Comparison of ENCODE assay signal across 15 cellular contexts in the genomic region with DNA sequence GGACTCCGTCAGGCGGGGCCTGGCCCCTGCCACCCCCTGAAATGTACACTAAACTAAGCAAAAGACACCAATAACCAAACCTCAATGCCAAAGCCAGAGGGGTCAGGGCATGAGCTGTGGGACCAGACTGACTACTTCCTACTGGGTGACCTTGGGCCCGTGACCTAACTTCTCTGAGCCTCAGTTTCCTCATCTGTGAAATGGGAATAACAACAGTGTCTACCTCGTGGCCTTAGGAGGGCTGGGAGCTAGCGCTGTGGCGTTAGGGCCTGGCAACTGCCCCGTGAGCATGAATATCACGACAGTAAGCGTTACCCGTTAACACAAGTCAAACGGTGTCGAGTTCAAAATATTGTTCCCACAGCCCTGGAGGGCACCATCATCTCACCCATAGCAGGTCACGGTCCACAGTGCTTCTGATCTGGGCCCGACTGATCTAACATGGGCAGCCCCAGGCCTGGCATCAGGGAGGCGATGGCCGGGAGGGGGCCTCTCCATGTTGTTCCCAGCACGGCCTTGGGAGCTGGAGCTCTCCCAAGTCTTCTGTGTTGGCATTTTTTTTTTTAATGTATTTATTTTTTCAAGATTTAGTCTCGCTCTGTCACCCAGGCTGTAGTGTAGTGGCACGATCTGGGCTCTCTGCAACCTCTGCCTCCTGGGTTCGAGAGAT. TPM values are rescaled to one million over a fixed set of nuclear protein-coding genes. Genes with fewer than 3 reads are reported as not detected.
DNase-seq lines count a peak whose midpoint lies in the region; ATAC-seq, FAIRE-seq and TF ChIP-seq lines count a peak whose summit lies in the region.
"Had no signal": no experiment of that assay in that cellular context is flagged by ENCODE, and none has a peak within 500 bp of the region (broad histone marks: within the 10 kb centered on the region; RNA-seq: fewer than 3 reads in every experiment).

No MANE protein-coding gene starts in this region.

- TF ChIP-seq RAD21 in H1 (IDR thresholded peaks at IDR 0.05 in 1 of 2, conservative IDR thresholded peaks at IDR 0.05 in 1 of 2; ENCODE audit: low read depth in 2 of 2, low read length in 2 of 2): no peak

- CTCF ChIA-PET in H1 (lab: Charles Lee; ENCODE audit: partially characterized antibody): interaction anchor here (0.7 to 2.5 kb wide), 6 partner anchors 10 to 84 kb away, joined by 3 to 21 read pairs (median 5); no protein-coding TSS in a partner anchor

- H4K91ac ChIP-seq in H1 (replicated peaks; ENCODE audit: insufficient read length, low read length): no peak overlapping the region

- no peak overlapping the region for H2BK5ac ChIP-seq in H1 (ENCODE audit: low read depth, low read length)

- no peak overlapping the region for H3K23ac ChIP-seq in H1 (ENCODE audit: insufficient read length)

- H2AFZ ChIP-seq in Karpas-422 (ENCODE audit: low read length) (no peak overlapping the region), H1 (ENCODE audit: low read length) (no peak overlapping the region)

- DNase-seq in heart right ventricle: no peak
- no peak for DNase-seq in right cardiac atrium
- no peak for DNase-seq in Karpas-422
- no peak for DNase-seq in H1 (ENCODE audit: low read depth in 1 of 2, low spot score in 2 of 2)
- DNase-seq in frontal cortex (ENCODE audit: low spot score in 2 of 2): no peak
- DNase-seq in effector memory CD4-positive, alpha-beta T cell: no peak
- no peak for DNase-seq in NCI-H345 (lab: John Stamatoyannopoulos, UW)
- DNase-seq: CD8-positive, alpha-beta T cell; COR-L47; GF-D8; GOT3; KBM-7 had no signal

- H3K9me2 ChIP-seq in Karpas-422 (replicated peaks; ENCODE audit: insufficient read depth, low read length): no peaks in the 10 kb centered on the region

- H4K5ac ChIP-seq in H1 (ENCODE audit: insufficient read length, low read depth, low read length): no peak overlapping the region

- H2AK5ac ChIP-seq in H1 (ENCODE audit: low read depth, low read length): no peak overlapping the region

- no peaks in the 10 kb centered on the region for H3K36me3 ChIP-seq in heart right ventricle
- H3K36me3 ChIP-seq in BLaER1: no peaks in the 10 kb centered on the region
- H3K36me3 ChIP-seq in Karpas-422 (ENCODE audit: insufficient read depth, low read length): peaks cover 7% of the 10 kb centered on the region; the same call in 1 of the 2 replicates
- no peaks in the 10 kb centered on the region for H3K36me3 ChIP-seq in H1 (ENCODE audit: control insufficient read depth in 2 of 4, insufficient read depth in 4 of 4, low read length in 3 of 4)
- H3K36me3 ChIP-seq in effector memory CD4-positive, alpha-beta T cell (ENCODE audit: control insufficient read depth, insufficient read depth, low read length): no peaks in the 10 kb centered on the region
- H3K36me3 ChIP-seq: HAP-1 had no signal

- POLR2A ChIA-PET in H1 (lab: Charles Lee; ENCODE audit: partially characterized antibody): interaction anchor here (1.4 kb wide), 1 partner anchor 55 kb away, joined by 4 read pairs; no protein-coding TSS in a partner anchor

- H2BK120ac ChIP-seq in H1 (replicated peaks; ENCODE audit: low read depth, low read length): no peak overlapping the region

- H2BK12ac ChIP-seq in H1 (ENCODE audit: low read depth, low read length): 0 out of 2 replicates have a peak overlapping the region, but pooled peaks have one; percentile 23

- H3K9ac ChIP-seq in BLaER1: no peak overlapping the region
- H3K9ac ChIP-seq in Karpas-422 (ENCODE audit: low read length): peak overlapping the region; percentile 64; the same call in 1 of the 2 replicates
- H3K9ac ChIP-seq in H1 (replicated peaks in 1 of 4; ENCODE audit: extremely low read depth in 1 of 4, low read depth in 3 of 4, low read length in 3 of 4): no peak overlapping the region

- ATAC-seq in heart right ventricle: no peak
- no peak for ATAC-seq in right cardiac atrium
- ATAC-seq: CD8-positive, alpha-beta T cell had no signal

- no peak overlapping the region for H3K4ac ChIP-seq in H1 (replicated peaks; ENCODE audit: insufficient read length, low read depth, low read length)

- no peak for TF ChIP-seq POLR2A in H1 (IDR thresholded peaks at IDR 0.05; ENCODE audit: control extremely low read depth in 1 of 2, low read depth in 2 of 2, low read length in 2 of 2)

- no peaks in the 10 kb centered on the region for H3K23me2 ChIP-seq in H1 (ENCODE audit: low read depth, low read length)

- FAIRE-seq in H1 (lab: Jason Lieb, UNC) (no peak), frontal cortex (lab: Jason Lieb, UNC) (no peak)
- FAIRE-seq: GM18507 had no signal

- H3K9me3 ChIP-seq in heart right ventricle (no peaks in the 10 kb centered on the region), right cardiac atrium (ENCODE audit: control insufficient read depth, low read length) (no peaks in the 10 kb centered on the region), BLaER1 (no peaks in the 10 kb centered on the region), Karpas-422 (ENCODE audit: low read length) (no peaks in the 10 kb centered on the region), H1 (ENCODE audit: insufficient read depth in 2 of 2, low read depth in 1 of 2, low read length in 1 of 2) (no peaks in the 10 kb centered on the region)
- H3K9me3 ChIP-seq in effector memory CD4-positive, alpha-beta T cell (ENCODE audit: control insufficient read depth, low read length): no peaks in the 10 kb centered on the region
- H3K9me3 ChIP-seq: HAP-1 had no signal

- H3K27me3 ChIP-seq in heart right ventricle (no peaks in the 10 kb centered on the region), right cardiac atrium (ENCODE audit: control insufficient read depth, insufficient read depth) (no peaks in the 10 kb centered on the region), BLaER1 (no peaks in the 10 kb centered on the region), Karpas-422 (ENCODE audit: low read length) (no peaks in the 10 kb centered on the region), H1 (replicated peaks in 1 of 4; ENCODE audit: control insufficient read depth in 3 of 4, extremely low read depth in 1 of 4, insufficient read depth in 3 of 4, low read length in 3 of 4) (no peaks in the 10 kb centered on the region)
- no peaks in the 10 kb centered on the region for H3K27me3 ChIP-seq in effector memory CD4-positive, alpha-beta T cell (replicated peaks; ENCODE audit: control insufficient read depth, insufficient read depth, low read length, poor library complexity, severe bottlenecking)

- H3K4me2 ChIP-seq in BLaER1 (peak overlapping the region; percentile 91), Karpas-422 (ENCODE audit: low read depth, low read length, poor library complexity, severe bottlenecking) (no peak overlapping the region), H1 (ENCODE audit: insufficient read depth in 1 of 2, low read depth in 2 of 2, low read length in 2 of 2) (no peak overlapping the region)

- H4K8ac ChIP-seq in H1 (ENCODE audit: extremely low read depth, insufficient read depth, low read length): no peak overlapping the region

- no peaks in the 10 kb centered on the region for H3K79me1 ChIP-seq in H1 (ENCODE audit: low read depth, low read length)

- TF ChIP-seq CTCF in heart right ventricle (IDR thresholded peaks at IDR 0.05): no peak
- no peak for TF ChIP-seq CTCF in H1 (IDR thresholded peaks at IDR 0.05; ENCODE audit: control extremely low read depth in 1 of 3, insufficient read depth in 1 of 3, low read depth in 1 of 3, low read length in 3 of 3)

- no peaks in the 10 kb centered on the region; the same call in 1 of the 2 replicates for H3K79me2 ChIP-seq in Karpas-422 (ENCODE audit: low read length)
- no peaks in the 10 kb centered on the region for H3K79me2 ChIP-seq in H1 (ENCODE audit: control insufficient read depth in 1 of 2, insufficient read depth in 2 of 2, low read length in 2 of 2)

- H3K4me3 ChIP-seq in heart right ventricle (no peak overlapping the region), right cardiac atrium (ENCODE audit: low read length) (no peak overlapping the region), BLaER1 (no peak overlapping the region), Karpas-422 (ENCODE audit: low read length) (no peak overlapping the region), H1 (ENCODE audit: extremely low read depth in 1 of 4, insufficient read depth in 2 of 4, low read depth in 3 of 4, low read length in 4 of 4) (no peak overlapping the region)
- H3K4me3 ChIP-seq in effector memory CD4-positive, alpha-beta T cell (ENCODE audit: insufficient read depth, low read depth, low read length, poor library complexity, severe bottlenecking): no peak overlapping the region
- H3K4me3 ChIP-seq: HAP-1 had no signal

- 94 to 95% methylated on average over 20 of the region's 20 CpGs for WGBS in heart right ventricle, 2 donors
- 93% methylated on average over 20 of the region's 20 CpGs for WGBS in right cardiac atrium
- 93% methylated on average over 20 of the region's 20 CpGs; no CpG with 5 or more reads in 1 of the 2 experiments for WGBS in H1 (ENCODE audit: extremely low coverage in 1 of 2, insufficient coverage in 1 of 2, insufficient read length in 1 of 2, insufficient replicate concordance in 2 of 2, low coverage in 1 of 2, low lambda C conversion rate in 2 of 2, missing lambda C conversion rate in 1 of 2), 2 experiments

- H2BK20ac ChIP-seq in H1 (ENCODE audit: low read length): no peak overlapping the region

- intact Hi-C loops in heart right ventricle (cut with DNase I): loop anchor here in 2 of 10 donors (5.0 to 10.0 kb wide), 2 partner anchors 48 to 50 kb away; a partner anchor contains a TSS
- intact Hi-C loops in right cardiac atrium (cut with DNase I): no loop called here

- no peak overlapping the region; the same call in none of the 2 replicates for H3K18ac ChIP-seq in H1 (ENCODE audit: extremely low read depth, low read length)

- H3K4me1 ChIP-seq in heart right ventricle: peaks cover 25 to 94% (median 60%) of the 10 kb centered on the region in 9 donors
- H3K4me1 ChIP-seq in right cardiac atrium (ENCODE audit: control insufficient read depth, insufficient read depth, low read length): peaks cover 12% of the 10 kb centered on the region
- peaks cover 100% of the 10 kb centered on the region for H3K4me1 ChIP-seq in BLaER1
- H3K4me1 ChIP-seq in Karpas-422 (ENCODE audit: low read length): peaks cover 96% of the 10 kb centered on the region
- peaks cover 0 to 25% (median 18%) of the 10 kb centered on the region in 4 experiments; a peak in 6 of 7 replicates for H3K4me1 ChIP-seq in H1 (replicated peaks in 1 of 4; ENCODE audit: control insufficient read depth in 3 of 4, insufficient read depth in 4 of 4, low read length in 3 of 4)
- no peaks in the 10 kb centered on the region for H3K4me1 ChIP-seq in effector memory CD4-positive, alpha-beta T cell (ENCODE audit: control insufficient read depth, insufficient read depth, low read length, poor library complexity, severe bottlenecking)
- H3K4me1 ChIP-seq: HAP-1 had no signal

- peak overlapping the region in 6 of 10 donors; percentile 70 to 93 (median 88) for H3K27ac ChIP-seq in heart right ventricle
- no peak overlapping the region for H3K27ac ChIP-seq in right cardiac atrium (ENCODE audit: low read length)
- H3K27ac ChIP-seq in BLaER1: no peak overlapping the region
- H3K27ac ChIP-seq in Karpas-422 (ENCODE audit: low read length): peak overlapping the region; percentile 100
- H3K27ac ChIP-seq in H1 (ENCODE audit: low read depth, low read length): no peak overlapping the region
- no peak overlapping the region for H3K27ac ChIP-seq in effector memory CD4-positive, alpha-beta T cell (ENCODE audit: insufficient read depth, low read length, poor library complexity, severe bottlenecking)

- no peak overlapping the region for H3K56ac ChIP-seq in H1 (replicated peaks; ENCODE audit: insufficient read length, low read depth, low read length)

- no peak for TF ChIP-seq EP300 in H1 (IDR thresholded peaks at IDR 0.05; ENCODE audit: borderline replicate concordance in 1 of 2, low read depth in 2 of 2, low read length in 2 of 2)

- no peaks in the 10 kb centered on the region for H4K20me1 ChIP-seq in BLaER1
- H4K20me1 ChIP-seq in Karpas-422 (ENCODE audit: insufficient read depth, low read depth, low read length): no peaks in the 10 kb centered on the region
- H4K20me1 ChIP-seq in H1 (replicated peaks in 1 of 2; ENCODE audit: control insufficient read depth in 1 of 2, insufficient read depth in 2 of 2, low read length in 2 of 2): no peaks in the 10 kb centered on the region

- H2BK15ac ChIP-seq in H1 (ENCODE audit: low read length): peak overlapping the region; percentile 53; the same call in 1 of the 2 replicates

- H3K14ac ChIP-seq in H1 (ENCODE audit: insufficient read length): no peak overlapping the region

RNA-seq across cellular contexts. Expression of a gene that starts 52.2 kb away (rescaled TPM):
- 100 to 1,000 TPM in 2 of 10 donors, 10 to 100 TPM in 8; 37.3 to 122 (median 62.8) TPM for total RNA-seq in heart right ventricle
- 10 to 100 TPM; 63.9 to 83.2 TPM for polyA plus RNA-seq in heart right ventricle
- 10 to 100 TPM; 23.1 to 98.5 (median 57.6) TPM for total RNA-seq in right cardiac atrium
- polyA plus RNA-seq in right cardiac atrium: 71.7 TPM
- total RNA-seq in Karpas-422 (2014; rRNA removed; shearing (Covaris generic); ENCODE audit: low replicate concordance): 69.2 and 140 TPM in 2 replicates
- 9.8 and 12.0 TPM in 2 replicates for total RNA-seq in H1 (2021; fragmentation: NEBNext Ultra II Directional; extraction: Animal tissue kit (Norgen Biotek cat#: 25700))
- 17.7 and 20.1 TPM in 2 replicates for polyA plus RNA-seq in H1 (2011; rRNA removed)
- 18.1 TPM for polyA plus RNA-seq in H1 (2011; cell fraction: cytosol; rRNA removed)
- polyA plus RNA-seq in H1 (2011; cell fraction: nucleus; rRNA removed): 16.5 TPM
- 8.0 to 18.0 TPM (median 13.8 TPM) in 4 replicates for polyA plus RNA-seq in H1 (2012, experiment 1 of 2)
- 11.0 TPM for polyA plus RNA-seq in H1 (2012, experiment 2 of 2)
- 7.5 TPM for polyA plus RNA-seq in H1 (2013, experiment 1 of 2)
- polyA plus RNA-seq in H1 (2013, experiment 2 of 2): 8.1 TPM
- polyA minus RNA-seq in H1 (2011; rRNA and poly(A)+ RNA removed): 5.4 and 5.5 TPM in 2 replicates
- polyA minus RNA-seq in H1 (2011; cell fraction: cytosol; rRNA and poly(A)+ RNA removed): 1.8 TPM
- 7.9 TPM for polyA minus RNA-seq in H1 (2011; cell fraction: nucleus; rRNA and poly(A)+ RNA removed)
- total RNA-seq in frontal cortex: 6.5 TPM

Comparison
In these comparisons a context has a peak if more than half of its experiments do, and no peak if none do; other contexts are left out.
1. H3K27ac ChIP-seq: peak in heart right ventricle (6 of 10) and Karpas-422 (single experiment); none in right cardiac atrium (single experiment), BLaER1 (single experiment), H1 (single experiment) and effector memory CD4-positive, alpha-beta T cell (single experiment).